ENCODE assay signal across 17 cellular contexts in the genomic region with DNA sequence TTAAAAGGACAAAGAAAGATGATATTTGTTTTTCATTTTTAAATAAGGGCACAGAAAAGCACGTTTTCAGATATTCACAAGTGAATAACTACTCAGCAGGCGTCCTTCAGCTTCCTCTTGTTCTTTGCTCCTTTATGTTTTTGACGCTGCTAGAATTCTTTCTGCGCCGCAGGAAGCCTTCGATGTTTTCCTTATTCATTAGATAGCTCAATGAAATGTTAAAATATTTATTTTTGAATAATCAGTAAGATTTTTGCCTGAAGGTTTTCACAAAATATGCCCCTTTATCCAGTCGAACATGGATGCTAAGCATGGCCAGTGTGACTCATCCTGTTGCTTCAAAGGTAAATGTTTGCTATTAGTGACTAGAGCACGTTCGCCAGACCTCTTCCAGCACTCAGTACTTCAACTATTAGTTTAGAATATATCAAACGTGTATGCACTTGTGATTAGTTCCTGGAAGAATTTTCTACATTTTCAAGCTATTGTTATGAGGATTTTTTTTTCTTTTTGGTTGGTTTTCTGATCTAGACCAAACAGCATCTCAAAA. TPM values are rescaled to one million over a fixed set of nuclear protein-coding genes. Genes with fewer than 3 reads are reported as not detected.
A peak's percentile ranks its signal among the peaks of the same experiment; 100 is the strongest.
DNase-seq lines count a peak whose midpoint lies in the region; ATAC-seq and TF ChIP-seq lines count a peak whose summit lies in the region.
"Had no signal": no experiment of that assay in that cellular context is flagged by ENCODE, and none has a peak within 500 bp of the region (broad histone marks: within the 10 kb centered on the region; RNA-seq: fewer than 3 reads in every experiment).

No MANE protein-coding gene starts in this region.

- no peaks in the 10 kb centered on the region for H3K9me3 Mint-ChIP-seq in neural crest cell
- no peaks in the 10 kb centered on the region for H3K9me3 Mint-ChIP-seq in CD4-positive, alpha-beta T cell
- H3K9me3 Mint-ChIP-seq in CD8-positive, alpha-beta T cell, result no peaks in the 10 kb centered on the region
- H3K9me3 Mint-ChIP-seq: IgD-negative memory B cell had no signal

- H3K4me3 ChIP-seq in esophagus squamous epithelium, result peak overlapping the region; percentile 47 to 70 (median 58)
- no peak overlapping the region for H3K4me3 ChIP-seq in CD8-positive, alpha-beta T cell (ENCODE audit: low read depth, low read length)
- H3K4me3 ChIP-seq: tibial nerve had no signal

- intact Hi-C loops in esophagus squamous epithelium (cut with DNase I), result no loop called here
- intact Hi-C loops in CD4-positive, alpha-beta T cell (cut with DNase I, micrococcal nuclease), result no loop called here
- intact Hi-C loops in CD8-positive, alpha-beta T cell (cut with DNase I, micrococcal nuclease), result loop anchor here in 1 of 2 experiments (5.0 kb wide), 1 partner anchor 1420 kb away; no protein-coding TSS in a partner anchor

- peak overlapping the region; percentile 71 to 85 (median 76) for H3K27ac ChIP-seq in esophagus squamous epithelium
- no peak overlapping the region for H3K27ac ChIP-seq in CD4-positive, alpha-beta T cell (ENCODE audit: low read depth, low read length)
- H3K27ac ChIP-seq in CD8-positive, alpha-beta T cell (ENCODE audit: low read depth, low read length), result no peak overlapping the region
- H3K27ac ChIP-seq: tibial nerve had no signal

- peaks cover 85% of the 10 kb centered on the region for H3K27me3 Mint-ChIP-seq in neural crest cell (ENCODE audit: low read depth)
- peaks cover 69% of the 10 kb centered on the region for H3K27me3 Mint-ChIP-seq in CD4-positive, alpha-beta T cell
- H3K27me3 Mint-ChIP-seq in CD8-positive, alpha-beta T cell (ENCODE audit: low read depth), result peaks cover 41% of the 10 kb centered on the region

- POLR2A ChIA-PET in CD4-positive, alpha-beta T cell (lab: Charles Lee), result no interaction called here
- POLR2A ChIA-PET in CD8-positive, alpha-beta T cell (lab: Charles Lee), result no interaction called here

- CTCF ChIA-PET in CD4-positive, alpha-beta T cell (lab: Charles Lee), result no interaction called here
- CTCF ChIA-PET in CD8-positive, alpha-beta T cell (lab: Charles Lee), result interaction anchor here (0.6 kb wide), 1 partner anchor 1413 kb away, joined by 3 read pairs; no protein-coding TSS in a partner anchor

- 21% methylated on average over 10 of the region's 10 CpGs for WGBS in esophagus squamous epithelium, 2 donors

- peak; percentile 81 for DNase-seq in DMS53 treated with DMSO at 0.1 percent for 48 hours (lab: John Stamatoyannopoulos, UW; ENCODE audit: unreplicated experiment)
- peak; percentile 57 for DNase-seq in NCI-H510A treated with DMSO at 0.1 percent for 48 hours (lab: John Stamatoyannopoulos, UW)
- no peak for DNase-seq in esophagus squamous epithelium (lab: John Stamatoyannopoulos, UW)
- DNase-seq in neural crest cell (ENCODE audit: low read depth, low spot score), result no peak
- no peak for DNase-seq in stimulated activated CD4-positive, alpha-beta T cell treated with anti-CD3 and anti-CD28 coated beads, Interleukin-15, amount 100 ng/mL, for 24 hours
- no peak for DNase-seq in CD4-positive, alpha-beta T cell
- no peak for DNase-seq in activated CD4-positive, alpha-beta T cell treated with anti-CD3 and anti-CD28 coated beads, Interleukin-2, amount 50 U/mL, for 48 hours
- no peak for DNase-seq in CD8-positive, alpha-beta T cell
- DNase-seq: activated gamma-delta T cell, anterior cingulate cortex, hypothalamus, naive B cell had no signal

- no peak for TF ChIP-seq POLR2A in esophagus squamous epithelium (IDR thresholded peaks at IDR 0.05)

- H3K27me3 ChIP-seq in esophagus squamous epithelium, result peaks cover 0 to 18% (median 0%) of the 10 kb centered on the region in 4 donors
- H3K27me3 ChIP-seq in CD4-positive, alpha-beta T cell (ENCODE audit: control insufficient read depth, insufficient read depth, low read length), result peaks cover 57% of the 10 kb centered on the region
- peaks cover 3% of the 10 kb centered on the region for H3K27me3 ChIP-seq in CD8-positive, alpha-beta T cell (ENCODE audit: insufficient read depth, low read length)

- ATAC-seq in CD4-positive, alpha-beta T cell (ENCODE audit: poor library complexity), result no peak
- ATAC-seq in CD8-positive, alpha-beta T cell, result no peak
- ATAC-seq: HCT116, left ventricle myocardium superior, right cardiac atrium had no signal

- H3K36me3 ChIP-seq in esophagus squamous epithelium, result no peaks in the 10 kb centered on the region
- H3K36me3 ChIP-seq in CD8-positive, alpha-beta T cell (ENCODE audit: insufficient read depth, low read length), result no peaks in the 10 kb centered on the region
- H3K36me3 ChIP-seq: tibial nerve had no signal

- peaks cover 51% of the 10 kb centered on the region for H3K4me1 Mint-ChIP-seq in neural crest cell
- peaks cover under 1% of the 10 kb centered on the region for H3K4me1 Mint-ChIP-seq in CD4-positive, alpha-beta T cell (ENCODE audit: low read depth)
- peaks cover 3% of the 10 kb centered on the region for H3K4me1 Mint-ChIP-seq in CD8-positive, alpha-beta T cell (ENCODE audit: low read depth)

- no peaks in the 10 kb centered on the region for H3K36me3 Mint-ChIP-seq in neural crest cell (ENCODE audit: low read depth)
- H3K36me3 Mint-ChIP-seq in CD4-positive, alpha-beta T cell (ENCODE audit: low read depth), result no peaks in the 10 kb centered on the region
- H3K36me3 Mint-ChIP-seq in CD8-positive, alpha-beta T cell, result no peaks in the 10 kb centered on the region
- H3K36me3 Mint-ChIP-seq: naive B cell had no signal

- H3K4me1 ChIP-seq in esophagus squamous epithelium, result peaks cover 0 to 64% (median 0%) of the 10 kb centered on the region in 3 donors
- H3K4me1 ChIP-seq in CD8-positive, alpha-beta T cell (ENCODE audit: insufficient read depth, low read length), result no peaks in the 10 kb centered on the region

- TF ChIP-seq CTCF in esophagus squamous epithelium (IDR thresholded peaks at IDR 0.05) (no peak), neural crest cell (conservative IDR thresholded peaks at IDR 0.05) (no peak)
- TF ChIP-seq CTCF in CD4-positive, alpha-beta T cell (IDR thresholded peaks at IDR 0.05), result no peak
- no peak for TF ChIP-seq CTCF in CD8-positive, alpha-beta T cell (IDR thresholded peaks at IDR 0.05)

- peak overlapping the region; percentile 92 for H3K4me3 Mint-ChIP-seq in neural crest cell
- no peak overlapping the region for H3K4me3 Mint-ChIP-seq in CD4-positive, alpha-beta T cell
- no peak overlapping the region for H3K4me3 Mint-ChIP-seq in CD8-positive, alpha-beta T cell
- H3K4me3 Mint-ChIP-seq: IgD-negative memory B cell had no signal

- no peaks in the 10 kb centered on the region for H3K9me3 ChIP-seq in esophagus squamous epithelium
- no peaks in the 10 kb centered on the region for H3K9me3 ChIP-seq in CD4-positive, alpha-beta T cell (ENCODE audit: control insufficient read depth, low read length)
- H3K9me3 ChIP-seq in CD8-positive, alpha-beta T cell (ENCODE audit: low read length), result no peaks in the 10 kb centered on the region
- H3K9me3 ChIP-seq: tibial nerve had no signal

- no peak overlapping the region for H3K27ac Mint-ChIP-seq in neural crest cell (ENCODE audit: unreplicated experiment)
- no peak overlapping the region for H3K27ac Mint-ChIP-seq in CD4-positive, alpha-beta T cell
- no peak overlapping the region for H3K27ac Mint-ChIP-seq in CD8-positive, alpha-beta T cell
- H3K27ac Mint-ChIP-seq: IgD-negative memory B cell, naive B cell had no signal

RNA-seq across cellular contexts. Expression of a gene that starts 7.6 kb away (rescaled TPM):
- total RNA-seq in esophagus squamous epithelium (10 to 100 TPM; 17.8 to 56.1 (median 28.5) TPM), neural crest cell (101 and 107 TPM in 2 replicates)
- not detected for total RNA-seq in CD4-positive, alpha-beta T cell
- not detected for total RNA-seq in CD8-positive, alpha-beta T cell

Comparison
In these comparisons a context has a peak if more than half of its experiments do, and no peak if none do; other contexts are left out.
1. DNase-seq: peak in DMS53 treated with DMSO at 0.1 percent for 48 hours (single experiment) and NCI-H510A treated with DMSO at 0.1 percent for 48 hours (single experiment); none in esophagus squamous epithelium (single experiment), neural crest cell (single experiment), stimulated activated CD4-positive, alpha-beta T cell treated with anti-CD3 and anti-CD28 coated beads, Interleukin-15, amount 100 ng/mL, for 24 hours (single experiment), CD4-positive, alpha-beta T cell (0 of 10), activated CD4-positive, alpha-beta T cell treated with anti-CD3 and anti-CD28 coated beads, Interleukin-2, amount 50 U/mL, for 48 hours (0 of 2) and CD8-positive, alpha-beta T cell (0 of 7).
2. H3K27ac ChIP-seq: peak in esophagus squamous epithelium (4 of 4); none in CD4-positive, alpha-beta T cell (single experiment) and CD8-positive, alpha-beta T cell (single experiment).
3. RNA of a gene that starts 7.6 kb away (total RNA-seq): 101 to 107 TPM in neural crest cell and 17.8 to 56.1 TPM in esophagus squamous epithelium; not detected in CD8-positive, alpha-beta T cell and not detected in CD4-positive, alpha-beta T cell; every median in the first group is over 10 times any median in the second.